Comparison of ENCODE assay signal across 18 cellular contexts in genomic region chr17:48123111-48123510, GRCh38. TPM values are rescaled to one million over a fixed set of nuclear protein-coding genes. Genes with fewer than 3 reads are reported as not detected.
DNase-seq lines count a peak whose midpoint lies in the region; ATAC-seq and TF ChIP-seq lines count a peak whose summit lies in the region.
"Had no signal": no experiment of that assay in that cellular context is flagged by ENCODE, and none has a peak within 500 bp of the region (broad histone marks: within the 10 kb centered on the region; RNA-seq: fewer than 3 reads in every experiment).

No MANE protein-coding gene starts in this region.

- peaks cover 12% of the 10 kb centered on the region for H3K36me3 ChIP-seq in H7 (replicated peaks; ENCODE audit: control insufficient read depth, insufficient read depth, low read length)
- H3K36me3 ChIP-seq in neutrophil, result peaks cover 95% of the 10 kb centered on the region

- H3K4me3 ChIP-seq in H7 (ENCODE audit: insufficient read depth, low read depth, low read length) (no peak overlapping the region), neutrophil (ENCODE audit: low read depth in 1 of 2, low read length in 1 of 2) (no peak overlapping the region)
- H3K4me3 ChIP-seq: gastrocnemius medialis, pancreas had no signal

- H3K4me1 ChIP-seq in neutrophil (ENCODE audit: control insufficient read depth in 1 of 2, insufficient read depth in 1 of 2, low read depth in 1 of 2, low read length in 1 of 2), result no peaks in the 10 kb centered on the region
- H3K4me1 ChIP-seq: gastrocnemius medialis, pancreas had no signal

- no peaks in the 10 kb centered on the region for H3K27me3 ChIP-seq in H7 (ENCODE audit: control insufficient read depth, insufficient read depth, low read length)
- no peaks in the 10 kb centered on the region for H3K27me3 ChIP-seq in neutrophil
- H3K27me3 ChIP-seq: BE2C, gastrocnemius medialis, pancreas had no signal

- TF ChIP-seq CTCF in neutrophil (IDR thresholded peaks at IDR 0.05), result no peak

- no peaks in the 10 kb centered on the region for H3K9me3 ChIP-seq in neutrophil
- H3K9me3 ChIP-seq: BE2C, gastrocnemius medialis, pancreas had no signal

- DNase-seq in H7 (peak; percentile 69), NCI-H69 (lab: John Stamatoyannopoulos, UW) (peak; percentile 63), globus pallidus (ENCODE audit: low spot score) (peak; percentile 93), RPMI8226 (no peak), NCI-H2029 treated with DMSO at 0.1 percent for 48 hours (lab: John Stamatoyannopoulos, UW) (no peak)
- DNase-seq: activated CD4-positive, alpha-beta T cell treated with anti-CD3 and anti-CD28 coated beads, Interleukin-2, amount 10 ng/mL, durations not matched to agents 24 days and 14 days; BE2C; gastrocnemius medialis; KG1; NCI-H1105 treated with DMSO at 0.1 percent for 48 hours; NCI-H345; pancreas; trophoblast cell had no signal

- peak overlapping the region; percentile 17 for H3K27ac ChIP-seq in neutrophil
- H3K27ac ChIP-seq: gastrocnemius medialis, pancreas had no signal

- ATAC-seq in HG03469 (IDR thresholded peaks at IDR 0.05; ENCODE audit: unreplicated experiment) (no peak), GM18907 (IDR thresholded peaks at IDR 0.05; ENCODE audit: unreplicated experiment) (no peak)
- ATAC-seq: gastrocnemius medialis, Panc1, pancreas, SK-N-SH treated with all-trans-retinoic acid at 6 μM for 48 hours had no signal

RNA-seq across cellular contexts. Expression of gene SNX11, which starts 15.5 kb away (rescaled TPM):
- 16.0 and 17.4 TPM in 2 replicates for total RNA-seq in H7 (2014; rRNA removed; shearing (Covaris generic))

RNA-seq across cellular contexts. Expression of gene CBX1, which starts 21.8 kb away (rescaled TPM):
- 126 and 153 TPM in 2 replicates for total RNA-seq in H7 (2014; rRNA removed; shearing (Covaris generic))

Comparison
In these comparisons a context has a peak if more than half of its experiments do, and no peak if none do; other contexts are left out.
1. DNase-seq: peak in H7 (single experiment), NCI-H69 (single experiment) and globus pallidus (single experiment); none in RPMI8226 (single experiment) and NCI-H2029 treated with DMSO at 0.1 percent for 48 hours (single experiment).